ENCODE assay signal across 1 cellular context in genomic region chr4:85427123-85427522, GRCh38.
TF ChIP-seq lines count a peak whose summit lies in the region.

No MANE protein-coding gene starts in this region.

TF ChIP-seq in GM23338, 12 proteins besides CTCF, POLR2A, EP300 and RAD21:
- TF ChIP-seq ZNF462 (CRISPR knock-in tag; IDR thresholded peaks at IDR 0.05): no peak
- TF ChIP-seq, protein P1, sequence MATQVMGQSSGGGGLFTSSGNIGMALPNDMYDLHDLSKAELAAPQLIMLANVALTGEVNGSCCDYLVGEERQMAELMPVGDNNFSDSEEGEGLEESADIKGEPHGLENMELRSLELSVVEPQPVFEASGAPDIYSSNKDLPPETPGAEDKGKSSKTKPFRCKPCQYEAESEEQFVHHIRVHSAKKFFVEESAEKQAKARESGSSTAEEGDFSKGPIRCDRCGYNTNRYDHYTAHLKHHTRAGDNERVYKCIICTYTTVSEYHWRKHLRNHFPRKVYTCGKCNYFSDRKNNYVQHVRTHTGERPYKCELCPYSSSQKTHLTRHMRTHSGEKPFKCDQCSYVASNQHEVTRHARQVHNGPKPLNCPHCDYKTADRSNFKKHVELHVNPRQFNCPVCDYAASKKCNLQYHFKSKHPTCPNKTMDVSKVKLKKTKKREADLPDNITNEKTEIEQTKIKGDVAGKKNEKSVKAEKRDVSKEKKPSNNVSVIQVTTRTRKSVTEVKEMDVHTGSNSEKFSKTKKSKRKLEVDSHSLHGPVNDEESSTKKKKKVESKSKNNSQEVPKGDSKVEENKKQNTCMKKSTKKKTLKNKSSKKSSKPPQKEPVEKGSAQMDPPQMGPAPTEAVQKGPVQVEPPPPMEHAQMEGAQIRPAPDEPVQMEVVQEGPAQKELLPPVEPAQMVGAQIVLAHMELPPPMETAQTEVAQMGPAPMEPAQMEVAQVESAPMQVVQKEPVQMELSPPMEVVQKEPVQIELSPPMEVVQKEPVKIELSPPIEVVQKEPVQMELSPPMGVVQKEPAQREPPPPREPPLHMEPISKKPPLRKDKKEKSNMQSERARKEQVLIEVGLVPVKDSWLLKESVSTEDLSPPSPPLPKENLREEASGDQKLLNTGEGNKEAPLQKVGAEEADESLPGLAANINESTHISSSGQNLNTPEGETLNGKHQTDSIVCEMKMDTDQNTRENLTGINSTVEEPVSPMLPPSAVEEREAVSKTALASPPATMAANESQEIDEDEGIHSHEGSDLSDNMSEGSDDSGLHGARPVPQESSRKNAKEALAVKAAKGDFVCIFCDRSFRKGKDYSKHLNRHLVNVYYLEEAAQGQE (IDR thresholded peaks at IDR 0.05; ENCODE audit: unreplicated experiment): no peak
- TF ChIP-seq ZNF114 (CRISPR knock-in tag; IDR thresholded peaks at IDR 0.05): no peak
- no peak for TF ChIP-seq ETS1 (IDR thresholded peaks at IDR 0.05)
- TF ChIP-seq EZH2phosphoT487 (IDR thresholded peaks at IDR 0.05; ENCODE audit: unreplicated experiment): no peak
- no peak for TF ChIP-seq STAT1 (IDR thresholded peaks at IDR 0.05; ENCODE audit: unreplicated experiment)
- TF ChIP-seq JUNB (IDR thresholded peaks at IDR 0.05; ENCODE audit: unreplicated experiment): no peak
- TF ChIP-seq NANOG (IDR thresholded peaks at IDR 0.05; ENCODE audit: borderline replicate concordance): no peak
- no peak for TF ChIP-seq CREB1 (CRISPR knock-in tag; IDR thresholded peaks at IDR 0.05; ENCODE audit: low read depth)
- no peak for TF ChIP-seq ZNF331 (CRISPR knock-in tag; IDR thresholded peaks at IDR 0.05; ENCODE audit: low read depth)
- no peak for TF ChIP-seq EZH2 (IDR thresholded peaks at IDR 0.05; ENCODE audit: low read depth, unreplicated experiment)
- no peak for TF ChIP-seq POLR2AphosphoS5 (IDR thresholded peaks at IDR 0.05; ENCODE audit: low read depth)
